ENCODE assay signal across 23 cellular contexts in genomic region chr6:70028246-70028645, GRCh38.
DNase-seq lines count a peak whose midpoint lies in the region; ATAC-seq and TF ChIP-seq lines count a peak whose summit lies in the region.
"Had no signal": no experiment of that assay in that cellular context is flagged by ENCODE, and none has a peak within 500 bp of the region (broad histone marks: within the 10 kb centered on the region; RNA-seq: fewer than 3 reads in every experiment).

No MANE protein-coding gene starts in this region.

- TF ChIP-seq CTCF in neural progenitor cell (IDR thresholded peaks at IDR 0.05) (no peak), testis (IDR thresholded peaks at IDR 0.05) (no peak)

- H3K27ac ChIP-seq in neural progenitor cell (no peak overlapping the region), testis (no peak overlapping the region)
- H3K27ac ChIP-seq: 22Rv1, A549, BLaER1 had no signal

- no peak overlapping the region for H3K4me3 Mint-ChIP-seq in neural progenitor cell
- H3K4me3 Mint-ChIP-seq: CD14-positive monocyte; CD4-positive, alpha-beta memory T cell; CD4-positive, CD25-positive, alpha-beta regulatory T cell; CD8-positive, alpha-beta memory T cell had no signal

- H3K9me3 ChIP-seq in HAP-1 (no peaks in the 10 kb centered on the region), neural progenitor cell (ENCODE audit: low read depth) (no peaks in the 10 kb centered on the region), testis (no peaks in the 10 kb centered on the region)
- H3K9me3 ChIP-seq: A549, BE2C, BLaER1 had no signal

- H3K36me3 ChIP-seq in HAP-1 (replicated peaks) (no peaks in the 10 kb centered on the region), neural progenitor cell (no peaks in the 10 kb centered on the region), testis (ENCODE audit: low read depth, missing control alignments) (no peaks in the 10 kb centered on the region)
- H3K36me3 ChIP-seq: BE2C, BLaER1 had no signal

- H3K4me2 ChIP-seq in neural progenitor cell = no peak overlapping the region
- H3K4me2 ChIP-seq: A549, BLaER1 had no signal

- H3K4me1 ChIP-seq in HAP-1 (peaks cover 27% of the 10 kb centered on the region), neural progenitor cell (peaks cover 8% of the 10 kb centered on the region), testis (no peaks in the 10 kb centered on the region)
- H3K4me1 ChIP-seq: A549, BE2C, BLaER1 had no signal

- no peak overlapping the region for H2AFZ ChIP-seq in neural progenitor cell (replicated peaks)

- TF ChIP-seq POLR2A in testis (IDR thresholded peaks at IDR 0.05) = no peak

- no peaks in the 10 kb centered on the region for H4K20me1 ChIP-seq in neural progenitor cell (ENCODE audit: low read depth)
- H4K20me1 ChIP-seq: BLaER1 had no signal

- H3F3A ChIP-seq in neural progenitor cell (ENCODE audit: low read depth) = no peaks in the 10 kb centered on the region

- no peak overlapping the region for H3K27ac Mint-ChIP-seq in neural progenitor cell
- H3K27ac Mint-ChIP-seq: CD14-positive monocyte; CD4-positive, alpha-beta memory T cell; CD4-positive, CD25-positive, alpha-beta regulatory T cell; CD8-positive, alpha-beta memory T cell had no signal

- DNase-seq in HAP-1 (ENCODE audit: low spot score in 2 of 2) = peak; percentile 77 to 99
- peak; percentile 11 for DNase-seq in neural progenitor cell (ENCODE audit: low spot score)
- DNase-seq in testis = peak; percentile 21
- DNase-seq in activated naive CD4-positive, alpha-beta T cell treated with anti-CD3 and anti-CD28 coated beads, Interleukin-2, amount 50 U/mL, for 16 hours = no peak
- DNase-seq: BE2C; C1 segment of cervical spinal cord; CD4-positive, alpha-beta memory T cell; CD4-positive, CD25-positive, alpha-beta regulatory T cell; CD8-positive, alpha-beta memory T cell; COR-L47; DMS 273 treated with DMSO at 0.1 percent for 48 hours; DMS153; DMS53; DMS79; DND-41; EL; GDM1 had no signal

- peaks cover 2% of the 10 kb centered on the region for H3K27me3 Mint-ChIP-seq in neural progenitor cell (ENCODE audit: insufficient read depth, low read depth)
- H3K27me3 Mint-ChIP-seq: CD4-positive, CD25-positive, alpha-beta regulatory T cell had no signal

- in situ Hi-C loops in HAP-1 (cut with MboI; ENCODE audit: low sequenced_read_pairs) = no loop called here

- no peaks in the 10 kb centered on the region for H3K36me3 Mint-ChIP-seq in neural progenitor cell
- H3K36me3 Mint-ChIP-seq: CD14-positive monocyte; CD4-positive, alpha-beta memory T cell; CD4-positive, CD25-positive, alpha-beta regulatory T cell; CD8-positive, alpha-beta memory T cell had no signal

- intact Hi-C loops in testis (cut with DNase I; ENCODE audit: low total_unique reads) = no loop called here

- H3K27me3 ChIP-seq in HAP-1 (ENCODE audit: low read depth) (no peaks in the 10 kb centered on the region), neural progenitor cell (no peaks in the 10 kb centered on the region), testis (no peaks in the 10 kb centered on the region)
- H3K27me3 ChIP-seq: BE2C, BLaER1 had no signal

- H3K9ac ChIP-seq in neural progenitor cell = no peak overlapping the region
- H3K9ac ChIP-seq: BLaER1 had no signal

- 53 to 57% methylated on average over 1 of the region's 1 CpG for WGBS in testis, 2 donors

- no peaks in the 10 kb centered on the region for H3K79me2 ChIP-seq in neural progenitor cell (ENCODE audit: low read depth)

- H3K4me1 Mint-ChIP-seq in neural progenitor cell = no peaks in the 10 kb centered on the region
- H3K4me1 Mint-ChIP-seq: CD14-positive monocyte; CD4-positive, alpha-beta memory T cell; CD4-positive, CD25-positive, alpha-beta regulatory T cell; CD8-positive, alpha-beta memory T cell had no signal

- H3K4me3 ChIP-seq in HAP-1 = no peak overlapping the region
- no peak overlapping the region for H3K4me3 ChIP-seq in neural progenitor cell
- H3K4me3 ChIP-seq in testis = no peak overlapping the region
- H3K4me3 ChIP-seq: A549, BLaER1, GM12878 had no signal

- ATAC-seq in HG03565 (IDR thresholded peaks at IDR 0.05; ENCODE audit: unreplicated experiment) = no peak
- ATAC-seq: A549, GM12878 had no signal

- H3K9me3 Mint-ChIP-seq in neural progenitor cell = no peaks in the 10 kb centered on the region
- H3K9me3 Mint-ChIP-seq: CD8-positive, alpha-beta memory T cell had no signal
